In genomic region chr19:6022570-6023049, GRCh38 we compare ENCODE assay signal across 1 cellular context.
TF ChIP-seq lines count a peak whose summit lies in the region.

No MANE protein-coding gene starts in this region.

TF ChIP-seq in IMR-90, 13 proteins besides CTCF, POLR2A, EP300 and RAD21 (continued from another document):
- TF ChIP-seq MAFK (IDR thresholded peaks at IDR 0.05; ENCODE audit: low read depth, low read length), result no peak
- TF ChIP-seq NFE2L2 (IDR thresholded peaks at IDR 0.05; ENCODE audit: low read depth, low read length), result no peak
- TF ChIP-seq BHLHE40 (IDR thresholded peaks at IDR 0.05; ENCODE audit: low read depth, low read length), result no peak
- no peak for TF ChIP-seq RCOR1 (IDR thresholded peaks at IDR 0.05; ENCODE audit: insufficient replicate concordance, low read length)
- no peak for TF ChIP-seq ELK1 (IDR thresholded peaks at IDR 0.05; ENCODE audit: borderline replicate concordance, low read depth, low read length)
- no peak for TF ChIP-seq MAZ (IDR thresholded peaks at IDR 0.05; ENCODE audit: borderline replicate concordance, low read depth, low read length)
- no peak for TF ChIP-seq SMC3 (IDR thresholded peaks at IDR 0.05; ENCODE audit: low read depth, low read length)
- TF ChIP-seq FOS (IDR thresholded peaks at IDR 0.05; ENCODE audit: low read depth, low read length), result no peak
- TF ChIP-seq USF2 (IDR thresholded peaks at IDR 0.05; ENCODE audit: low read depth, low read length), result no peak
- TF ChIP-seq CEBPB (IDR thresholded peaks at IDR 0.05; ENCODE audit: low read depth, low read length), result no peak
